Comparison of ENCODE assay signal across 14 cellular contexts in genomic region chr7:69457912-69458491, GRCh38.
A peak's percentile ranks its signal among the peaks of the same experiment; 100 is the strongest.
DNase-seq lines count a peak whose midpoint lies in the region; ATAC-seq, FAIRE-seq and TF ChIP-seq lines count a peak whose summit lies in the region.
"Had no signal": no experiment of that assay in that cellular context is flagged by ENCODE, and none has a peak within 500 bp of the region (broad histone marks: within the 10 kb centered on the region; RNA-seq: fewer than 3 reads in every experiment).

No MANE protein-coding gene starts in this region.

- H3K27me3 Mint-ChIP-seq in stimulated activated memory B cell treated with anti-CD40 and anti-IgM and Interleukin-4, amounts not matched to agents 10 μg/mL and 1 μg/mL and 100 μg/mL, for 72 hours, result no peaks in the 10 kb centered on the region
- H3K27me3 Mint-ChIP-seq: stimulated activated naive B cell treated with anti-CD40 and anti-IgM and Interleukin-4, amounts not matched to agents 10 μg/mL and 1 μg/mL and 100 μg/mL, for 72 hours had no signal

- TF ChIP-seq CTCF in A549 (IDR thresholded peaks at IDR 0.05), result no peak

- DNase-seq in A549 (ENCODE audit: low read depth in 1 of 2, low spot score in 1 of 2) (no peak), dedifferentiated amniotic fluid mesenchymal stem cell (ENCODE audit: extremely low spot score) (peak; percentile 19), left lobe of liver (ENCODE audit: low spot score) (peak; percentile 64), DMS79 treated with DMSO at 0.1 percent for 48 hours (lab: John Stamatoyannopoulos, UW) (no peak)
- DNase-seq: activated T-cell treated with anti-CD3 and anti-CD28 coated beads, Interleukin-2, amount 50 U/mL, for 48 hours; central memory CD4-positive, alpha-beta T cell; midbrain; PC-9; stimulated activated naive B cell treated with anti-CD40 and anti-IgM and Interleukin-4, amounts not matched to agents 10 μg/mL and 1 μg/mL and 100 μg/mL, for 72 hours had no signal

- H3K9me3 ChIP-seq in A549 (no peaks in the 10 kb centered on the region), HUES64 (ENCODE audit: insufficient read depth, low read depth, low read length) (no peaks in the 10 kb centered on the region)

- H3K9me3 Mint-ChIP-seq in stimulated activated memory B cell treated with anti-CD40 and anti-IgM and Interleukin-4, amounts not matched to agents 10 μg/mL and 1 μg/mL and 100 μg/mL, for 72 hours, result no peaks in the 10 kb centered on the region
- H3K9me3 Mint-ChIP-seq: stimulated activated naive B cell treated with anti-CD40 and anti-IgM and Interleukin-4, amounts not matched to agents 10 μg/mL and 1 μg/mL and 100 μg/mL, for 72 hours had no signal

- ATAC-seq in A549 (no peak), left lobe of liver (peak; percentile 84), GM21367 (IDR thresholded peaks at IDR 0.05; ENCODE audit: unreplicated experiment) (no peak), SK-N-SH treated with all-trans-retinoic acid at 6 μM for 48 hours (no peak)
- ATAC-seq in stimulated activated memory B cell treated with anti-CD40 and anti-IgM and Interleukin-4, amounts not matched to agents 10 μg/mL and 1 μg/mL and 100 μg/mL, for 72 hours, result no peak
- ATAC-seq: stimulated activated naive B cell treated with anti-CD40 and anti-IgM and Interleukin-4, amounts not matched to agents 10 μg/mL and 1 μg/mL and 100 μg/mL, for 72 hours had no signal

- H3K9ac ChIP-seq in HUES64 (ENCODE audit: low read depth, low read length), result peak overlapping the region; percentile 19; the same call in 1 of the 2 replicates
- H3K9ac ChIP-seq: BLaER1 had no signal

- no peak for TF ChIP-seq POLR2A in A549 (IDR thresholded peaks at IDR 0.05; ENCODE audit: low read length)

- POLR2A ChIA-PET in A549 (lab: Yijun Ruan, JAX), result no interaction called here

- H3K27ac Mint-ChIP-seq in stimulated activated memory B cell treated with anti-CD40 and anti-IgM and Interleukin-4, amounts not matched to agents 10 μg/mL and 1 μg/mL and 100 μg/mL, for 72 hours, result no peak overlapping the region
- H3K27ac Mint-ChIP-seq: stimulated activated naive B cell treated with anti-CD40 and anti-IgM and Interleukin-4, amounts not matched to agents 10 μg/mL and 1 μg/mL and 100 μg/mL, for 72 hours had no signal

- H3K4me1 ChIP-seq in A549 (0 out of 3 replicates have a peak, but pooled peaks cover 3% of the 10 kb centered on the region), HUES64 (ENCODE audit: insufficient read depth, low read length) (peaks cover 12% of the 10 kb centered on the region)
- H3K4me1 ChIP-seq: BLaER1 had no signal

- FAIRE-seq in A549 (lab: Jason Lieb, UNC), result no peak

- peaks cover 9% of the 10 kb centered on the region; the same call in 1 of the 2 replicates for H3K27me3 ChIP-seq in HUES64 (ENCODE audit: insufficient read depth, low read length)
- H3K27me3 ChIP-seq: BLaER1 had no signal

- no peak for TF ChIP-seq EP300 in A549 (IDR thresholded peaks at IDR 0.05)

- H3K4me3 Mint-ChIP-seq in stimulated activated memory B cell treated with anti-CD40 and anti-IgM and Interleukin-4, amounts not matched to agents 10 μg/mL and 1 μg/mL and 100 μg/mL, for 72 hours, result no peak overlapping the region
- H3K4me3 Mint-ChIP-seq: stimulated activated naive B cell treated with anti-CD40 and anti-IgM and Interleukin-4, amounts not matched to agents 10 μg/mL and 1 μg/mL and 100 μg/mL, for 72 hours had no signal

- WGBS in A549 (ENCODE audit: missing lambda C conversion rate), result 42% methylated on average over 7 of the region's 7 CpGs
- WGBS in HUES64, result 37% methylated on average over 5 of the region's 7 CpGs

- H3K4me3 ChIP-seq in A549 (no peak overlapping the region), HUES64 (ENCODE audit: low read length) (no peak overlapping the region)
- H3K4me3 ChIP-seq: BLaER1, PC-9 had no signal

- peak overlapping the region in 1 of 2 experiments; percentile 3; a peak in 1 of 6 replicates for H3K27ac ChIP-seq in A549
- H3K27ac ChIP-seq in HUES64 (ENCODE audit: low read depth, low read length), result peak overlapping the region; percentile 57
- H3K27ac ChIP-seq: BLaER1, PC-9 had no signal

- peak overlapping the region; percentile 25; the same call in 1 of the 3 replicates for H3K4me2 ChIP-seq in A549
- H3K4me2 ChIP-seq: BLaER1, PC-9 had no signal

- no peaks in the 10 kb centered on the region for H3K4me1 Mint-ChIP-seq in stimulated activated memory B cell treated with anti-CD40 and anti-IgM and Interleukin-4, amounts not matched to agents 10 μg/mL and 1 μg/mL and 100 μg/mL, for 72 hours
- H3K4me1 Mint-ChIP-seq: stimulated activated naive B cell treated with anti-CD40 and anti-IgM and Interleukin-4, amounts not matched to agents 10 μg/mL and 1 μg/mL and 100 μg/mL, for 72 hours had no signal

- H3K36me3 ChIP-seq in HUES64 (ENCODE audit: insufficient read depth, low read length), result no peaks in the 10 kb centered on the region
- H3K36me3 ChIP-seq: BLaER1 had no signal

- no peaks in the 10 kb centered on the region for H3K36me3 Mint-ChIP-seq in stimulated activated memory B cell treated with anti-CD40 and anti-IgM and Interleukin-4, amounts not matched to agents 10 μg/mL and 1 μg/mL and 100 μg/mL, for 72 hours
- H3K36me3 Mint-ChIP-seq: stimulated activated naive B cell treated with anti-CD40 and anti-IgM and Interleukin-4, amounts not matched to agents 10 μg/mL and 1 μg/mL and 100 μg/mL, for 72 hours had no signal

- no peak for TF ChIP-seq RAD21 in A549 (conservative IDR thresholded peaks at IDR 0.05 in 1 of 2, IDR thresholded peaks at IDR 0.05 in 1 of 2)

- CTCF ChIA-PET in A549 (lab: Yijun Ruan, JAX), result no interaction called here

TF ChIP-seq in A549, 52 proteins besides CTCF, POLR2A, EP300 and RAD21 (continues in another document):
- no peak for TF ChIP-seq HOXB5 (CRISPR knock-in tag; IDR thresholded peaks at IDR 0.05)
- no peak for TF ChIP-seq JUN (IDR thresholded peaks at IDR 0.05)
- TF ChIP-seq ESRRA (IDR thresholded peaks at IDR 0.05; ENCODE audit: borderline replicate concordance, low read length), result no peak
- TF ChIP-seq FOSL2 (IDR thresholded peaks at IDR 0.05), result no peak
- no peak for TF ChIP-seq FOSL2 (CRISPR knock-in tag; IDR thresholded peaks at IDR 0.05)
- TF ChIP-seq HOXA7 (CRISPR knock-in tag; IDR thresholded peaks at IDR 0.05), result no peak
- no peak for TF ChIP-seq MAZ (IDR thresholded peaks at IDR 0.05; ENCODE audit: borderline replicate concordance, low read depth, low read length)
- TF ChIP-seq MAFK (IDR thresholded peaks at IDR 0.05; ENCODE audit: partially characterized antibody), result no peak
- no peak for TF ChIP-seq RCOR1 (IDR thresholded peaks at IDR 0.05; ENCODE audit: low read depth, low read length)
- TF ChIP-seq HMGXB4 (CRISPR knock-in tag; IDR thresholded peaks at IDR 0.05; ENCODE audit: borderline replicate concordance), result no peak

TF ChIP-seq in SK-N-SH treated with all-trans-retinoic acid at 6 μM for 48 hours, 23 proteins besides CTCF, POLR2A, EP300 and RAD21 (continues in another document):
- TF ChIP-seq PPARA (CRISPR knock-in tag; IDR thresholded peaks at IDR 0.05; ENCODE audit: borderline replicate concordance), result no peak
- no peak for TF ChIP-seq ARNTL (CRISPR knock-in tag; IDR thresholded peaks at IDR 0.05; ENCODE audit: borderline replicate concordance, low read depth)
- TF ChIP-seq ESRRG (CRISPR knock-in tag; IDR thresholded peaks at IDR 0.05), result no peak
- TF ChIP-seq ISL1 (CRISPR knock-in tag; IDR thresholded peaks at IDR 0.05), result no peak
- no peak for TF ChIP-seq ZFP30 (CRISPR knock-in tag; IDR thresholded peaks at IDR 0.05)
- TF ChIP-seq CREB5 (CRISPR knock-in tag; IDR thresholded peaks at IDR 0.05; ENCODE audit: low read depth), result no peak
- no peak for TF ChIP-seq TCF4 (CRISPR knock-in tag; IDR thresholded peaks at IDR 0.05; ENCODE audit: borderline replicate concordance)
- no peak for TF ChIP-seq POU6F1 (CRISPR knock-in tag; IDR thresholded peaks at IDR 0.05; ENCODE audit: borderline replicate concordance, low read depth)
- TF ChIP-seq ZNF70 (CRISPR knock-in tag; IDR thresholded peaks at IDR 0.05), result no peak
- TF ChIP-seq ZC3H10 (CRISPR knock-in tag; IDR thresholded peaks at IDR 0.05), result no peak
- TF ChIP-seq GLIS3 (CRISPR knock-in tag; IDR thresholded peaks at IDR 0.05), result no peak
- no peak for TF ChIP-seq ZNF8 (CRISPR knock-in tag; IDR thresholded peaks at IDR 0.05)
- no peak for TF ChIP-seq SNAI2 (CRISPR knock-in tag; IDR thresholded peaks at IDR 0.05)

Comparison
In these comparisons a context has a peak if more than half of its experiments do, and no peak if none do; other contexts are left out.
1. DNase-seq: peak in dedifferentiated amniotic fluid mesenchymal stem cell (single experiment) and left lobe of liver (single experiment); none in A549 (0 of 2) and DMS79 treated with DMSO at 0.1 percent for 48 hours (single experiment).